ENCODE assay signal across 1 cellular context in genomic region chr3:72690646-72691045, GRCh38.
TF ChIP-seq lines count a peak whose summit lies in the region.

No MANE protein-coding gene starts in this region.

TF ChIP-seq in WTC11, 78 proteins besides CTCF, POLR2A, EP300 and RAD21 (continued from another document):
- TF ChIP-seq FOXP4 (CRISPR knock-in tag; IDR thresholded peaks at IDR 0.05) (no peak), TEAD1 (CRISPR knock-in tag; IDR thresholded peaks at IDR 0.05) (no peak), KAT7 (CRISPR knock-in tag; IDR thresholded peaks at IDR 0.05; ENCODE audit: borderline replicate concordance) (no peak), NFE2L1 (CRISPR knock-in tag; IDR thresholded peaks at IDR 0.05) (no peak), SMAD3 (CRISPR knock-in tag; IDR thresholded peaks at IDR 0.05; ENCODE audit: borderline replicate concordance) (no peak), RELA (CRISPR knock-in tag; IDR thresholded peaks at IDR 0.05; ENCODE audit: borderline replicate concordance) (no peak), OVOL2 (CRISPR knock-in tag; IDR thresholded peaks at IDR 0.05; ENCODE audit: borderline replicate concordance) (no peak), NR3C1 (CRISPR knock-in tag; conservative IDR thresholded peaks at IDR 0.05; ENCODE audit: low read depth) (no peak), IRF2 (CRISPR knock-in tag; IDR thresholded peaks at IDR 0.05; ENCODE audit: borderline replicate concordance, low read depth) (no peak), E2F4 (CRISPR knock-in tag; IDR thresholded peaks at IDR 0.05; ENCODE audit: borderline replicate concordance, low read depth) (no peak), PRRX2 (CRISPR knock-in tag; IDR thresholded peaks at IDR 0.05) (no peak)
- TF ChIP-seq, protein P1, sequence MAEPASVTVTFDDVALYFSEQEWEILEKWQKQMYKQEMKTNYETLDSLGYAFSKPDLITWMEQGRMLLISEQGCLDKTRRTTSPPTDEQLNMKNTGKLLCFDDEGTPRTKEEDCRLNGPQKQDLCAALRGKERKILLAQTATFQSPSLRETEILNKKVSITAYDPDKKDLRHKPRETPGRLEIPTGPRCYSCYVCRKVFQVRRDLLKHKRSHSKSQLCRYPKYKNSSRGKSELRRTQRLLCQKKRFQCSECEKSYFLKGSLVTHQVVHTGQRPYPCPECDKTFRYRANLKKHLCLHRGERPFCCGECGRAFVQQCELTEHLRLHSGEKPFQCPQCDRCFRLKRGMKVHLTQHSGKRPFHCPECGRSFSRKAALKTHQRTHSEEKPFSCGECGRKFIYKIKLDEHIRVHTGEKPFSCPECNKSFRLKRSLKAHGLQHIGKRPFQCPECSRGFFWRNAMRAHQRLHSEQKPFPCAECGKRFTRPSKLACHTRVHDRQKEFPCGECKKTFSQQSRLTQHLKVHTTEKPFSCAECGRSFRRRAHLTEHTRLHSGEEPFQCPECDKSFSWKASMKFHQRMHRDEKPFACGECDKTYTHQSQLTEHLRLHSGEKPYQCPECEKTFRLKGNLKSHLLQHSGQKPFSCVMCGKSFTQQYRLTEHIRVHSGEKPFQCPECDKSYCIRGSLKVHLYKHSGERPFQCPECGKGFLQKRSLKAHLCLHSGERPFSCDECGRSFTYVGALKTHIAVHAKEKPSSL (CRISPR knock-in tag; conservative IDR thresholded peaks at IDR 0.05) = no peak
- TF ChIP-seq, protein P2, sequence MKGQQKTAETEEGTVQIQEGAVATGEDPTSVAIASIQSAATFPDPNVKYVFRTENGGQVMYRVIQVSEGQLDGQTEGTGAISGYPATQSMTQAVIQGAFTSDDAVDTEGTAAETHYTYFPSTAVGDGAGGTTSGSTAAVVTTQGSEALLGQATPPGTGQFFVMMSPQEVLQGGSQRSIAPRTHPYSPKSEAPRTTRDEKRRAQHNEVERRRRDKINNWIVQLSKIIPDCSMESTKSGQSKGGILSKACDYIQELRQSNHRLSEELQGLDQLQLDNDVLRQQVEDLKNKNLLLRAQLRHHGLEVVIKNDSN (CRISPR knock-in tag; IDR thresholded peaks at IDR 0.05) = no peak
